8 cellular contexts compared by ENCODE assay signal in the genomic region with DNA sequence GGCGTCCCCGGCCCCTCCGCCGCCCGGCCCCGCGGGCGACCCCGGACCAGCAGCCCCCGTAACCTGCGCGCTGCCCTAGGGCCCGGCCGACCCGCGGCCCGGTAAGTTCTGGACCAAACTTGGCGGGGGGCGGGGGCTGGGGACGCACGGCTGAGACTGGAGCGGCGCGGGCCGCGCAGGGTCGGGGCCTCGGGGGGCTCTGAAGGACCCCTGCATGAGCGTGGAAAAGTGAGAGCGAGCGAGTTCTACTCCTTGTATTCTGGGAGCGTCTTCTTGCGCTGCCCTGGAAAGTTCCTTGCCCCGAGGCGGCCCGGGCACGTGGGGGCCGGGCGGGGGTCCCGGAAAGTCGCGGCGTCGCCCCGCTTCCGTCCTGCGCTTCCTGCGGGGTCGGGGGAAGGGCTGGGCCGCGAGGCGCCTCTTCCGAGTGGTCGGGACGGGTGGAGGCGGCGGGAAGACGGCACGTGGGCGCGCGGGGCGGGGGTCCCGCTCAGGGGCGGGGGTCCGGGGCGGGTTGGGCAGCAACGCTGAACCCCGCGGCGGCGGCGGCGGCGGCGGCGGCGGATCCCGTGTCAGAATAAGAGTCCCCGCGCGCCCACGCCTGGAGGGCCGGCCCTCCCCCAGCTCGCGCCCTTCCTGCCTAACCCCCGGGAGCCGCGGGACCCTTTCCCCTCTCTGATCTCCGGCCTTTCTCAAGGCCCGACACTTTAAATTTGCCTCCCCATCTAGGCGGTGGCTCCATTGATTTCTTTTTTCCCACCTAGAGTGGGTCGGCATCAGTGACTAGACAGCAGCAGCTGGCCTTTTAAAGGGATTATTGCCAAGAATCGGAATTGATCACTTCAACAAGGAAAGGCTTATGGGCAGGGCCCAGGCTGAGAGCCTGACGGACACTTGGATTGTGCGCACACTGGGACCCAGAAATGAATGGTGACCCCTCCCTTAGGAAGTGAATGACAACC. TPM values are rescaled to one million over a fixed set of nuclear protein-coding genes. Genes with fewer than 3 reads are reported as not detected.
DNase-seq lines count a peak whose midpoint lies in the region; ATAC-seq and TF ChIP-seq lines count a peak whose summit lies in the region.

No MANE protein-coding gene starts in this region.

- no peaks in the 10 kb centered on the region for H3K9me3 ChIP-seq in transverse colon

- no peak for TF ChIP-seq EP300 in transverse colon (IDR thresholded peaks at IDR 0.05; ENCODE audit: low read depth)

- H3K27ac ChIP-seq in transverse colon: peak overlapping the region; percentile 89 to 97 (median 94)

- ATAC-seq in HG03139 (IDR thresholded peaks at IDR 0.05; ENCODE audit: unreplicated experiment): no peak

- BruUV-seq in Calu3 (replicated peaks; lab: Mats Ljungman, UMichigan): no TSS peak

- H3K27me3 Mint-ChIP-seq in Calu3 (ENCODE audit: unreplicated experiment): no peaks in the 10 kb centered on the region
- H3K27me3 Mint-ChIP-seq in activated CD4-positive, alpha-beta memory T cell treated with anti-CD3 and anti-CD28 coated beads for 36 hours: no peaks in the 10 kb centered on the region

- H3K4me1 Mint-ChIP-seq in Calu3 (ENCODE audit: low read depth, unreplicated experiment): peaks cover 26% of the 10 kb centered on the region
- H3K4me1 Mint-ChIP-seq in activated CD4-positive, alpha-beta memory T cell treated with anti-CD3 and anti-CD28 coated beads for 36 hours (ENCODE audit: low read depth): peaks cover 71% of the 10 kb centered on the region

- peaks cover 35% of the 10 kb centered on the region for H3K36me3 Mint-ChIP-seq in Calu3 (ENCODE audit: insufficient read depth, unreplicated experiment)
- peaks cover 2% of the 10 kb centered on the region for H3K36me3 Mint-ChIP-seq in activated CD4-positive, alpha-beta memory T cell treated with anti-CD3 and anti-CD28 coated beads for 36 hours

- no peaks in the 10 kb centered on the region for H3K9me3 Mint-ChIP-seq in Calu3 (ENCODE audit: low read depth, unreplicated experiment)
- H3K9me3 Mint-ChIP-seq in activated CD4-positive, alpha-beta memory T cell treated with anti-CD3 and anti-CD28 coated beads for 36 hours: no peaks in the 10 kb centered on the region

- H3K27ac Mint-ChIP-seq in Calu3 (ENCODE audit: unreplicated experiment): peak overlapping the region; percentile 66
- H3K27ac Mint-ChIP-seq in activated CD4-positive, alpha-beta memory T cell treated with anti-CD3 and anti-CD28 coated beads for 36 hours: peak overlapping the region; percentile 93

- DNase-seq in Calu3: peak; percentile 42
- DNase-seq in H7: peak; percentile 89
- DNase-seq in NCI-H146 treated with DMSO at 0.1 percent for 48 hours (lab: John Stamatoyannopoulos, UW; ENCODE audit: unreplicated experiment): peak; percentile 22
- DNase-seq in activated CD4-positive, alpha-beta memory T cell treated with anti-CD3 and anti-CD28 coated beads for 36 hours: peak; percentile 69
- DNase-seq in epithelial cell of esophagus (ENCODE audit: low read depth): peak; percentile 41
- peak; percentile 54 for DNase-seq in myocyte (ENCODE audit: low read depth)
- DNase-seq in transverse colon: peak; percentile 57

- intact Hi-C loops in Calu3 (cut with micrococcal nuclease; ENCODE audit: unreplicated experiment): loop anchor here (5.0 kb wide), 2 partner anchors 39 to 81 kb away; no protein-coding TSS in a partner anchor
- intact Hi-C loops in activated CD4-positive, alpha-beta memory T cell treated with anti-CD3 and anti-CD28 coated beads for 36 hours (cut with micrococcal nuclease): loop anchor here (1.0 to 10.0 kb wide), 9 partner anchors 21 to 374 kb away; a partner anchor contains a TSS
- intact Hi-C loops in transverse colon (cut with DNase I; ENCODE audit: low total_unique reads): no loop called here

- peak overlapping the region; percentile 86 for H3K4me3 ChIP-seq in H7 (ENCODE audit: insufficient read depth, low read depth, low read length)
- H3K4me3 ChIP-seq in epithelial cell of esophagus (ENCODE audit: low read length): peak overlapping the region; percentile 71
- peak overlapping the region; percentile 85 to 98 (median 94) for H3K4me3 ChIP-seq in transverse colon

- TF ChIP-seq POLR2A in transverse colon (IDR thresholded peaks at IDR 0.05): no peak

- H3K27me3 ChIP-seq in H7 (ENCODE audit: control insufficient read depth, insufficient read depth, low read length) (no peaks in the 10 kb centered on the region), transverse colon (no peaks in the 10 kb centered on the region)

- POLR2A ChIA-PET in activated CD4-positive, alpha-beta memory T cell treated with anti-CD3 and anti-CD28 coated beads for 36 hours (lab: Charles Lee): interaction anchor here (0.6 to 3.4 kb wide), 10 partner anchors 8 to 84 kb away, joined by 3 to 23 read pairs (median 4); no protein-coding TSS in a partner anchor

- CTCF ChIA-PET in Calu3 (lab: Charles Lee): interaction anchor here (0.6 to 1.5 kb wide), 8 partner anchors 16 to 203 kb away, joined by 3 to 7 read pairs (median 4); a partner anchor contains a TSS
- CTCF ChIA-PET in activated CD4-positive, alpha-beta memory T cell treated with anti-CD3 and anti-CD28 coated beads for 36 hours (lab: Charles Lee): interaction anchor here (0.8 to 4.0 kb wide), 14 partner anchors 11 to 84 kb away, joined by 3 to 36 read pairs (median 6); no protein-coding TSS in a partner anchor

- H3K4me1 ChIP-seq in transverse colon: peaks cover 24 to 52% (median 40%) of the 10 kb centered on the region in 4 donors

- in situ Hi-C loops in transverse colon (cut with MboI; ENCODE audit: low pct_ligation_motif_present in 1 of 4, low pct_unique_long_range_greater_than_20kb in 1 of 4, low sequenced_read_pairs in 3 of 4): no loop called here

- TF ChIP-seq CTCF in Calu3 (IDR thresholded peaks at IDR 0.05; ENCODE audit: unreplicated experiment) (no peak), epithelial cell of esophagus (IDR thresholded peaks at IDR 0.05; ENCODE audit: insufficient read depth, low read depth, low read length, missing control alignments) (no peak), transverse colon (IDR thresholded peaks at IDR 0.05) (no peak)

- WGBS in transverse colon (ENCODE audit: low coverage in 1 of 2), 2 donors: 0% methylated on average over 2 to 32 of the region's 96 CpGs

- no peaks in the 10 kb centered on the region for H3K36me3 ChIP-seq in H7 (replicated peaks; ENCODE audit: control insufficient read depth, insufficient read depth, low read length)
- H3K36me3 ChIP-seq in transverse colon: no peaks in the 10 kb centered on the region

- H3K4me3 Mint-ChIP-seq in Calu3 (ENCODE audit: low read depth, unreplicated experiment): peak overlapping the region; percentile 85
- H3K4me3 Mint-ChIP-seq in activated CD4-positive, alpha-beta memory T cell treated with anti-CD3 and anti-CD28 coated beads for 36 hours: peak overlapping the region; percentile 95

RNA-seq across cellular contexts. Expression of a gene that starts 0.7 kb away (rescaled TPM):
- total RNA-seq in Calu3 (2022): 79.8 and 83.7 TPM in 2 replicates
- total RNA-seq in H7 (2014; rRNA removed; shearing (Covaris generic)): 104 and 130 TPM in 2 replicates
- total RNA-seq in activated CD4-positive, alpha-beta memory T cell treated with anti-CD3 and anti-CD28 coated beads for 36 hours: 100 to 1,000 TPM; 114 TPM
- total RNA-seq in myocyte: 49.5 and 65.8 TPM in 2 replicates
- polyA plus RNA-seq in myocyte (2012): 65.0 TPM
- total RNA-seq in transverse colon: 100 to 1,000 TPM in 1 of 4 donors, 10 to 100 TPM in 3; 45.6 to 102 (median 65.7) TPM

Comparison
In these comparisons a context has a peak if more than half of its experiments do, and no peak if none do; other contexts are left out.
1. DNase-seq: peak in every context shown above with its lines; median percentile 89 in H7; 69 in activated CD4-positive, alpha-beta memory T cell treated with anti-CD3 and anti-CD28 coated beads for 36 hours; 57 in transverse colon; 54 in myocyte; 42 in Calu3; 41 in epithelial cell of esophagus; 22 in NCI-H146 treated with DMSO at 0.1 percent for 48 hours.